Comparison of ENCODE assay signal across 14 cellular contexts in the genomic region with DNA sequence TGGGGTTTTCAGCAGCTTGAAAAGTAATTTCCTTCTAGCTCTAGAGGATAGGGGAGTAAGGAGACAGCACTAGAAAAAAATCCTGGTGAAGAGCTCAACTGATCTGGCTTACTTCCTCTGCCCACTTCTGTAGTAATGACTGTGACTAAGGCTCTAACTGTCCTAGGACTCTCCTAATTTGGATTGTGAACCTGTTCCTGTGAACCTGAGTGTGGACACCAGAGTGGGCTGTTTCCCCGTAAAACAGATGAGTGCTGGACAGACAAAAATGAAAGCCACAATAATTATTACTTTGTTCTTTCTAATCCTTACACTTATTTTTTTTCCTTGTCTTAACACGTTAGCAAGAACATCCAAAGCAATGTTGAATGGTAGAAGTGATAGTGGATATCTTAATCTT.
DNase-seq lines count a peak whose midpoint lies in the region; ATAC-seq, FAIRE-seq and TF ChIP-seq lines count a peak whose summit lies in the region.
"Had no signal": no experiment of that assay in that cellular context is flagged by ENCODE, and none has a peak within 500 bp of the region (broad histone marks: within the 10 kb centered on the region; RNA-seq: fewer than 3 reads in every experiment).

No MANE protein-coding gene starts in this region.

- no peaks in the 10 kb centered on the region for H3K27me3 ChIP-seq in SK-N-SH (ENCODE audit: insufficient read depth)
- no peaks in the 10 kb centered on the region for H3K27me3 ChIP-seq in small intestine (ENCODE audit: control insufficient read depth in 2 of 2, insufficient read depth in 2 of 2, low read length in 2 of 2)
- H3K27me3 ChIP-seq: uterus had no signal

- no peaks in the 10 kb centered on the region for H3K79me2 ChIP-seq in SK-N-SH (ENCODE audit: insufficient read depth)

- no peak overlapping the region for H2AFZ ChIP-seq in SK-N-SH (ENCODE audit: low read depth)

- TF ChIP-seq RAD21 in SK-N-SH (IDR thresholded peaks at IDR 0.05; ENCODE audit: low read length): peak; percentile 40

- H3K4me1 ChIP-seq in SK-N-SH (ENCODE audit: control insufficient read depth in 1 of 2, insufficient read depth in 2 of 2, low read depth in 1 of 2, low read length in 1 of 2) (no peaks in the 10 kb centered on the region), small intestine (ENCODE audit: control insufficient read depth in 2 of 2, insufficient read depth in 1 of 2, low read depth in 1 of 2, low read length in 1 of 2) (no peaks in the 10 kb centered on the region)
- H3K4me1 ChIP-seq: uterus had no signal

- DNase-seq in GM04504 (ENCODE audit: low read depth) (peak; percentile 20), SK-N-SH (no peak), fibroblast of pulmonary artery (ENCODE audit: low read depth) (peak; percentile 52), NCI-H82 treated with DMSO at 0.1 percent for 48 hours (lab: John Stamatoyannopoulos, UW; ENCODE audit: unreplicated experiment) (no peak), NCI-H2196 (lab: John Stamatoyannopoulos, UW; ENCODE audit: unreplicated experiment) (no peak), small intestine (no peak)
- DNase-seq: AML-193, hypothalamus, NCI-H1092 treated with DMSO at 0.1 percent for 48 hours, Right ventricle myocardium superior, uterus had no signal

- H3K9me3 ChIP-seq in SK-N-SH (no peaks in the 10 kb centered on the region), small intestine (ENCODE audit: control insufficient read depth, low read depth) (no peaks in the 10 kb centered on the region)
- H3K9me3 ChIP-seq: uterus had no signal

- CTCF ChIA-PET in SK-N-SH (lab: Yijun Ruan, JAX): no interaction called here

- H3K4me2 ChIP-seq in SK-N-SH: no peak overlapping the region

- 35% methylated on average over 2 of the region's 2 CpGs for WGBS in SK-N-SH (ENCODE audit: low lambda C conversion rate)
- 75 to 79% (median 75%) methylated on average over 2 of the region's 2 CpGs for WGBS in small intestine, 3 donors

- TF ChIP-seq EP300 in SK-N-SH (IDR thresholded peaks at IDR 0.05; ENCODE audit: borderline replicate concordance in 1 of 2, low read depth in 1 of 2, low read length in 1 of 2): no peak

- H3K27ac ChIP-seq in 22Rv1 (no peak overlapping the region), SK-N-SH (ENCODE audit: low read depth in 2 of 2, low read length in 1 of 2) (no peak overlapping the region), small intestine (ENCODE audit: low read depth in 1 of 2, low read length in 1 of 2) (no peak overlapping the region)
- H3K27ac ChIP-seq: uterus had no signal

- no peaks in the 10 kb centered on the region for H3F3A ChIP-seq in SK-N-SH (replicated peaks; ENCODE audit: insufficient read depth)

- no peak for FAIRE-seq in small intestine (lab: Jason Lieb, UNC)

- H4K20me1 ChIP-seq in SK-N-SH (ENCODE audit: insufficient read depth): no peaks in the 10 kb centered on the region

- H3K4me3 ChIP-seq in SK-N-SH (ENCODE audit: low read depth in 2 of 2, low read length in 1 of 2): no peak overlapping the region
- no peak overlapping the region for H3K4me3 ChIP-seq in fibroblast of pulmonary artery (replicated peaks; ENCODE audit: low read depth, low read length)
- no peak overlapping the region for H3K4me3 ChIP-seq in small intestine (ENCODE audit: low read depth in 1 of 2, low read length in 2 of 2)
- H3K4me3 ChIP-seq: lung, uterus had no signal

- TF ChIP-seq CTCF in 22Rv1 (IDR thresholded peaks at IDR 0.05) (peak; percentile 12), SK-N-SH (IDR thresholded peaks at IDR 0.05) (peak; percentile 50), fibroblast of pulmonary artery (IDR thresholded peaks at IDR 0.05; ENCODE audit: low read length, missing control alignments) (peak; percentile 45)

- ATAC-seq in HG03520 (IDR thresholded peaks at IDR 0.05; ENCODE audit: unreplicated experiment): no peak

- no peaks in the 10 kb centered on the region for H3K9me2 ChIP-seq in SK-N-SH

- POLR2A ChIA-PET in SK-N-SH (lab: Yijun Ruan, JAX): no interaction called here

- H3K36me3 ChIP-seq in SK-N-SH (replicated peaks in 1 of 2; ENCODE audit: control insufficient read depth in 1 of 2, insufficient read depth in 2 of 2, low read length in 1 of 2): no peaks in the 10 kb centered on the region
- H3K36me3 ChIP-seq in small intestine (ENCODE audit: control insufficient read depth in 2 of 2, insufficient read depth in 2 of 2, low read length in 2 of 2): no peaks in the 10 kb centered on the region
- H3K36me3 ChIP-seq: uterus had no signal

- H3K9ac ChIP-seq in SK-N-SH: no peak overlapping the region

TF ChIP-seq in SK-N-SH, 30 proteins besides CTCF, POLR2A, EP300 and RAD21:
- TF ChIP-seq TEAD4 (IDR thresholded peaks at IDR 0.05; ENCODE audit: borderline replicate concordance, insufficient read depth): no peak
- no peak for TF ChIP-seq JUND (IDR thresholded peaks at IDR 0.05)
- TF ChIP-seq SMC3 (IDR thresholded peaks at IDR 0.05; ENCODE audit: low read depth, low read length): peak; percentile 25; the same call in 1 of the 2 replicates
TF ChIP-seq in SK-N-SH: peak in this region for 1.

Comparison
In these comparisons a context has a peak if more than half of its experiments do, and no peak if none do; other contexts are left out.
1. DNase-seq: peak in GM04504 (single experiment) and fibroblast of pulmonary artery (single experiment); none in SK-N-SH (single experiment), NCI-H82 treated with DMSO at 0.1 percent for 48 hours (single experiment), NCI-H2196 (single experiment) and small intestine (single experiment).
2. Peak in every context shown above with its lines, with median percentiles within 50 percentile points of each other: CTCF ChIP-seq.